Comparison of ENCODE assay signal across 18 cellular contexts in genomic region chr9:117081641-117082317, GRCh38.
DNase-seq lines count a peak whose midpoint lies in the region; ATAC-seq, FAIRE-seq and TF ChIP-seq lines count a peak whose summit lies in the region.
"Had no signal": no experiment of that assay in that cellular context is flagged by ENCODE, and none has a peak within 500 bp of the region (broad histone marks: within the 10 kb centered on the region; RNA-seq: fewer than 3 reads in every experiment).

No MANE protein-coding gene starts in this region.

- no peak for TF ChIP-seq POLR2A in GM12891 (IDR thresholded peaks at IDR 0.05; ENCODE audit: low read depth, low read length)

- TF ChIP-seq CTCF in glutamatergic neuron (IDR thresholded peaks at IDR 0.05; ENCODE audit: partially characterized antibody, unreplicated experiment), result no peak
- TF ChIP-seq CTCF in BE2C (IDR thresholded peaks at IDR 0.05; ENCODE audit: low read depth, low read length), result no peak

- peaks cover 11% of the 10 kb centered on the region for H3K36me3 ChIP-seq in BE2C
- H3K36me3 ChIP-seq: uterus had no signal

- no peaks in the 10 kb centered on the region for H3K36me3 Mint-ChIP-seq in glutamatergic neuron (ENCODE audit: unreplicated experiment)

- H3K4me3 ChIP-seq in right cardiac atrium (ENCODE audit: low read length) (no peak overlapping the region), BE2C (ENCODE audit: low read depth, low read length) (no peak overlapping the region)
- H3K4me3 ChIP-seq: lung, uterus had no signal

- DNase-seq in right cardiac atrium (no peak), Right ventricle myocardium inferior (ENCODE audit: missing footprints) (no peak), NCI-H446 treated with DMSO at 0.1 percent for 48 hours (lab: John Stamatoyannopoulos, UW) (peak; percentile 66), glutamatergic neuron (no peak), BE2C (no peak), GM12891 (ENCODE audit: insufficient read length, low spot score) (no peak), kidney tubule cell (ENCODE audit: low spot score) (no peak), retina (no peak)
- DNase-seq: activated CD4-positive, alpha-beta T cell treated with anti-CD3 and anti-CD28 coated beads, Interleukin-2, amount 50 U/mL, for 48 hours; activated naive CD4-positive, alpha-beta T cell treated with Interleukin-2 at 50 U/mL for 16 hours; amniotic stem cell; Calu3; nucleus accumbens; uterus had no signal

- H3K27me3 ChIP-seq in right cardiac atrium (ENCODE audit: control insufficient read depth, insufficient read depth) (no peaks in the 10 kb centered on the region), BE2C (no peaks in the 10 kb centered on the region)
- H3K27me3 ChIP-seq: uterus had no signal

- H3K9me3 ChIP-seq in right cardiac atrium (ENCODE audit: control insufficient read depth, low read length) (no peaks in the 10 kb centered on the region), BE2C (no peaks in the 10 kb centered on the region)
- H3K9me3 ChIP-seq: uterus had no signal

- peaks cover 26% of the 10 kb centered on the region for H3K4me1 Mint-ChIP-seq in glutamatergic neuron (ENCODE audit: low read depth, unreplicated experiment)

- ATAC-seq in right cardiac atrium (peak; percentile 46 to 55), Right ventricle myocardium inferior (no peak)
- ATAC-seq: sciatic nerve had no signal

- peaks cover 2% of the 10 kb centered on the region for H3K9me3 Mint-ChIP-seq in glutamatergic neuron (ENCODE audit: unreplicated experiment)

- 18% methylated on average over 5 of the region's 5 CpGs for WGBS in right cardiac atrium

- no peak for FAIRE-seq in GM12891 (lab: Jason Lieb, UNC)
- FAIRE-seq: endothelial cell of umbilical vein, RCC 7860 had no signal

- intact Hi-C loops in right cardiac atrium (cut with DNase I) (no loop called here), Right ventricle myocardium inferior (cut with DNase I) (no loop called here)

- peak overlapping the region; percentile 17 for H3K4me3 Mint-ChIP-seq in glutamatergic neuron (ENCODE audit: unreplicated experiment)

- H3K4me1 ChIP-seq in right cardiac atrium (ENCODE audit: control insufficient read depth, insufficient read depth, low read length) (no peaks in the 10 kb centered on the region), BE2C (peaks cover 29% of the 10 kb centered on the region)
- H3K4me1 ChIP-seq: uterus had no signal

- peaks cover 9% of the 10 kb centered on the region for H3K27me3 Mint-ChIP-seq in glutamatergic neuron (ENCODE audit: unreplicated experiment)

- H3K27ac Mint-ChIP-seq in glutamatergic neuron (ENCODE audit: unreplicated experiment), result peak overlapping the region; percentile 81

- H3K27ac ChIP-seq in right cardiac atrium (ENCODE audit: low read length), result no peak overlapping the region
- H3K27ac ChIP-seq: uterus had no signal

TF ChIP-seq in GM12891, 5 proteins besides CTCF, POLR2A, EP300 and RAD21:
- no peak for TF ChIP-seq POU2F2 (IDR thresholded peaks at IDR 0.05; ENCODE audit: low read depth, low read length)
- TF ChIP-seq PAX5 (IDR thresholded peaks at IDR 0.05; ENCODE audit: insufficient read depth, low read length, severe bottlenecking), result no peak
- TF ChIP-seq TAF1 (IDR thresholded peaks at IDR 0.05; ENCODE audit: low read depth, low read length), result no peak
- TF ChIP-seq POLR2AphosphoS5 (IDR thresholded peaks at IDR 0.05; ENCODE audit: low read depth, low read length), result no peak
- no peak for TF ChIP-seq SPI1 (IDR thresholded peaks at IDR 0.05; ENCODE audit: low read depth, low read length)
